Comparison of ENCODE assay signal across 10 cellular contexts in the genomic region with DNA sequence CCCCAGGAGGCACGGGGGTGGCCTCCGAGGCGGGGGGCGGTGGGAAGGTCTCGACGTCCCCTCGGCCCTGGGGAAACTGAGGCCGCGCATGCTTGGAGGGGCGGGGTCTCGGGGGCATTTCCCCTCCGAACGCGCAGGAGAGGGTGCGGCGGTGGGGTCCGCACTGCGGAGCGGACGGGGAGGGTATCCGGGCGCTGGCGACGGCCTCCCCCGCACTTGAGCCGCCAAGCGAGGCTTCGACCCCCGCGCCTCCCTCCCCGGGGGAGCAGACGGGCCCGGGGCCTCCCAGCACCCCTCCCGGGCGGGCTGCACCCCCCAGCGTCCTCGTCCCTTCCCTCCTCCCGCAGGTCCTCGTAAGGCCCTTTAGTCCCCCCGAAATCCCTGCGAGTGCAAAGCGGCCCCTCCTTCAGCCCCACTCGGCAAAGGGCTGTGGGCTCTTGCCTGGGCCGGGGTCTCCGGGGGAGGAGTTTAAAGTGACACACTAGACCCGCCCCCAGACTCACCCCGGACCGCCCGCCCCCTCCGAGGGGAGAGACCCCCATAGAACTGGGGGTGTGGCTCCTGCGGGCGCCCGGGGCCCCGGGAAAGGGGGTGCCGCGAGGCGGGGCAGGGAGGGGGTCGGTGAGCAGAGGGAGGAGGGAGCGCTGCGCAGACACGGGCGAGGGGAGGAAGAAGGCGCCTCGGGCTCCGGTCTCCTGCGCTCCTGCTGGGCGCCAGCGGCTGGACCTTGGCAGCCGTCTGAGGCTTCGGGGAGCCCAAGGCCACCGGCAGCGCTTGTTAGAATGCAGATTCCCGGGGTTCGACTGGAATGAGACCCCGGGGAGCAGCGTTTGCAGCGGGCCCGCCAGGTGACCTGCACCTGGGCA. TPM values are rescaled to one million over a fixed set of nuclear protein-coding genes. Genes with fewer than 3 reads are reported as not detected.
DNase-seq lines count a peak whose midpoint lies in the region; ATAC-seq, FAIRE-seq and TF ChIP-seq lines count a peak whose summit lies in the region.
"Had no signal": no experiment of that assay in that cellular context is flagged by ENCODE, and none has a peak within 500 bp of the region (broad histone marks: within the 10 kb centered on the region; RNA-seq: fewer than 3 reads in every experiment).

No MANE protein-coding gene starts in this region.

- H3K4me1 ChIP-seq in adipocyte (ENCODE audit: control insufficient read depth, insufficient read depth, low read length) (no peaks in the 10 kb centered on the region), keratinocyte (ENCODE audit: control insufficient read depth, extremely low read depth, insufficient read depth, low read length) (no peaks in the 10 kb centered on the region), suprapubic skin (peaks cover 35% of the 10 kb centered on the region)

- TF ChIP-seq POLR2A in suprapubic skin (IDR thresholded peaks at IDR 0.05): no peak

- ATAC-seq in HG02642 (IDR thresholded peaks at IDR 0.05; ENCODE audit: poor library complexity, unreplicated experiment): no peak

- no peak for TF ChIP-seq CTCF in keratinocyte (optimal IDR thresholded peaks at IDR 0.05 in 1 of 3, IDR thresholded peaks at IDR 0.05 in 1 of 3, conservative IDR thresholded peaks at IDR 0.05 in 1 of 3; ENCODE audit: extremely low read depth in 1 of 3, insufficient read depth in 2 of 3, low read length in 3 of 3)
- no peak for TF ChIP-seq CTCF in suprapubic skin (IDR thresholded peaks at IDR 0.05)

- H4K20me1 ChIP-seq in keratinocyte (ENCODE audit: control insufficient read depth, extremely low read depth, insufficient read depth, low read length): peaks cover 5% of the 10 kb centered on the region

- no peaks in the 10 kb centered on the region for H3K79me2 ChIP-seq in keratinocyte (ENCODE audit: control insufficient read depth, insufficient read depth, low read length)

- H3K9ac ChIP-seq in adipocyte (ENCODE audit: low read length) (no peak overlapping the region), keratinocyte (ENCODE audit: control insufficient read depth, extremely low read depth, insufficient read depth, low read length) (no peak overlapping the region)

- H3K27me3 ChIP-seq in adipocyte (replicated peaks; ENCODE audit: control insufficient read depth, insufficient read depth, low read length) (peaks cover 29% of the 10 kb centered on the region), keratinocyte (ENCODE audit: control insufficient read depth, extremely low read depth, insufficient read depth, low read length) (peaks cover 71% of the 10 kb centered on the region), suprapubic skin (peaks cover 87% of the 10 kb centered on the region)

- WGBS in suprapubic skin: 0% methylated on average over 9 of the region's 78 CpGs

- no peak for FAIRE-seq in keratinocyte (lab: Jason Lieb, UNC)
- FAIRE-seq: A204.1 had no signal

- no peak overlapping the region for H2AFZ ChIP-seq in keratinocyte (ENCODE audit: control insufficient read depth, low read length)

- TF ChIP-seq EP300 in suprapubic skin (IDR thresholded peaks at IDR 0.05): no peak

- no peak overlapping the region for H3K27ac ChIP-seq in keratinocyte (ENCODE audit: control insufficient read depth, insufficient read depth, low read length)
- no peak overlapping the region for H3K27ac ChIP-seq in suprapubic skin

- dilution Hi-C loops in keratinocyte (cut with MboI; ENCODE audit: extremely low pct_ligation_motif_present, low sequenced_read_pairs): no loop called here

- H3K9me1 ChIP-seq in keratinocyte (ENCODE audit: control insufficient read depth, extremely low read depth, insufficient read depth, low read length): no peaks in the 10 kb centered on the region

- no peaks in the 10 kb centered on the region for H3K36me3 ChIP-seq in adipocyte (ENCODE audit: control insufficient read depth, insufficient read depth, low read length, severe bottlenecking)
- H3K36me3 ChIP-seq in keratinocyte (ENCODE audit: control insufficient read depth in 2 of 2, extremely low read depth in 1 of 2, insufficient read depth in 2 of 2, low read length in 2 of 2): no peaks in the 10 kb centered on the region
- no peaks in the 10 kb centered on the region for H3K36me3 ChIP-seq in suprapubic skin

- H3K4me3 ChIP-seq in adipocyte (ENCODE audit: low read length) (no peak overlapping the region), keratinocyte (ENCODE audit: control insufficient read depth in 2 of 3, extremely low read depth in 1 of 3, insufficient read depth in 2 of 3, low read depth in 1 of 3, low read length in 3 of 3) (no peak overlapping the region), suprapubic skin (peak overlapping the region; percentile 47)

- DNase-seq in NCI-H146 (lab: John Stamatoyannopoulos, UW) (peak; percentile 27), NCI-H146 treated with DMSO at 0.1 percent for 48 hours (lab: John Stamatoyannopoulos, UW; ENCODE audit: unreplicated experiment) (no peak), adipocyte (ENCODE audit: low read depth) (peak; percentile 8), keratinocyte (ENCODE audit: low read depth, low spot score) (no peak), suprapubic skin (ENCODE audit: low spot score in 2 of 2) (no peak), DMS153 (lab: John Stamatoyannopoulos, UW) (no peak)
- no peak for DNase-seq in activated effector memory CD4-positive, alpha-beta T cell treated with anti-CD3 and anti-CD28 coated beads, Interleukin-2, amount 50 U/mL, for 16 hours
- DNase-seq: NCI-H446 had no signal

- H3K4me2 ChIP-seq in keratinocyte (ENCODE audit: control insufficient read depth, extremely low read depth, insufficient read depth, low read depth, low read length): peak overlapping the region; percentile 27

- H3K9me3 ChIP-seq in adipocyte (ENCODE audit: control insufficient read depth, low read length) (peaks cover 4% of the 10 kb centered on the region), keratinocyte (ENCODE audit: control insufficient read depth, low read depth, low read length) (no peaks in the 10 kb centered on the region), suprapubic skin (no peaks in the 10 kb centered on the region)

RNA-seq across cellular contexts. Expression of a gene that starts 0.6 kb away (rescaled TPM):
- 0.09 to 0.10 TPM in 2 of 3 replicates, not detected in the other for polyA plus RNA-seq in keratinocyte
- polyA plus RNA-seq in keratinocyte (2011; ENCODE audit: low read depth): not detected
- 0.04 TPM in 1 of 2 replicates, not detected in the other for polyA plus RNA-seq in keratinocyte (2011; cell fraction: cytosol; rRNA removed)
- 0.06 and 0.36 TPM in 2 replicates for polyA plus RNA-seq in keratinocyte (2011; cell fraction: nucleus; rRNA removed)
- polyA plus RNA-seq in keratinocyte (2012; ENCODE audit: low replicate concordance): 0.16 and 0.18 TPM in 2 replicates
- polyA minus RNA-seq in keratinocyte: not detected in 3 replicates
- polyA minus RNA-seq in keratinocyte (2011; cell fraction: cytosol; rRNA and poly(A)+ RNA removed): not detected
- polyA minus RNA-seq in keratinocyte (2011; cell fraction: nucleus; rRNA and poly(A)+ RNA removed): not detected in 2 replicates
- total RNA-seq in suprapubic skin: 1 to 10 TPM in 3 of 4 donors, under 1 TPM in 1; 0.87 to 6.2 (median 2.5) TPM

RNA-seq across cellular contexts. Expression of a gene that starts 17.6 kb away (rescaled TPM):
- polyA plus RNA-seq in keratinocyte: 33.0 to 49.0 TPM (median 40.8 TPM) in 3 replicates
- 15.8 TPM for polyA plus RNA-seq in keratinocyte (2011; ENCODE audit: low read depth)
- 22.6 and 56.4 TPM in 2 replicates for polyA plus RNA-seq in keratinocyte (2011; cell fraction: cytosol; rRNA removed)
- 22.1 and 23.5 TPM in 2 replicates for polyA plus RNA-seq in keratinocyte (2011; cell fraction: nucleus; rRNA removed)
- 30.6 and 71.3 TPM in 2 replicates for polyA plus RNA-seq in keratinocyte (2012; ENCODE audit: low replicate concordance)
- 10.2 to 33.4 TPM (median 17.3 TPM) in 3 replicates for polyA minus RNA-seq in keratinocyte
- polyA minus RNA-seq in keratinocyte (2011; cell fraction: cytosol; rRNA and poly(A)+ RNA removed): 87.1 TPM
- polyA minus RNA-seq in keratinocyte (2011; cell fraction: nucleus; rRNA and poly(A)+ RNA removed): 11.6 and 12.7 TPM in 2 replicates
- total RNA-seq in suprapubic skin: 10 to 100 TPM; 48.5 to 70.2 (median 62.1) TPM

RNA-seq across cellular contexts. Expression of a gene that starts 17.6 kb away (rescaled TPM):
- polyA plus RNA-seq in keratinocyte: 30.9 to 68.7 TPM (median 30.9 TPM) in 3 replicates
- polyA plus RNA-seq in keratinocyte (2011; ENCODE audit: low read depth): 36.8 TPM
- polyA plus RNA-seq in keratinocyte (2011; cell fraction: cytosol; rRNA removed): 24.4 and 54.9 TPM in 2 replicates
- 76.6 and 95.0 TPM in 2 replicates for polyA plus RNA-seq in keratinocyte (2011; cell fraction: nucleus; rRNA removed)
- 19.5 and 33.9 TPM in 2 replicates for polyA plus RNA-seq in keratinocyte (2012; ENCODE audit: low replicate concordance)
- polyA minus RNA-seq in keratinocyte: 12.4 to 24.9 TPM (median 16.7 TPM) in 3 replicates
- polyA minus RNA-seq in keratinocyte (2011; cell fraction: cytosol; rRNA and poly(A)+ RNA removed): 38.9 TPM
- 17.1 and 25.8 TPM in 2 replicates for polyA minus RNA-seq in keratinocyte (2011; cell fraction: nucleus; rRNA and poly(A)+ RNA removed)
- 10 to 100 TPM; 53.7 to 84.0 (median 69.5) TPM for total RNA-seq in suprapubic skin

RNA-seq across cellular contexts. Expression of a gene that starts 24.7 kb away (rescaled TPM):
- 72.8 to 157 TPM (median 139 TPM) in 3 replicates for polyA plus RNA-seq in keratinocyte
- polyA plus RNA-seq in keratinocyte (2011; ENCODE audit: low read depth): 332 TPM
- 136 and 183 TPM in 2 replicates for polyA plus RNA-seq in keratinocyte (2011; cell fraction: cytosol; rRNA removed)
- 107 and 113 TPM in 2 replicates for polyA plus RNA-seq in keratinocyte (2011; cell fraction: nucleus; rRNA removed)
- 109 and 116 TPM in 2 replicates for polyA plus RNA-seq in keratinocyte (2012; ENCODE audit: low replicate concordance)
- 37.7 to 67.5 TPM (median 54.1 TPM) in 3 replicates for polyA minus RNA-seq in keratinocyte
- 50.6 TPM for polyA minus RNA-seq in keratinocyte (2011; cell fraction: cytosol; rRNA and poly(A)+ RNA removed)
- polyA minus RNA-seq in keratinocyte (2011; cell fraction: nucleus; rRNA and poly(A)+ RNA removed): 25.5 and 46.0 TPM in 2 replicates
- 100 to 1,000 TPM in 3 of 4 donors, 10 to 100 TPM in 1; 72.0 to 165 (median 107) TPM for total RNA-seq in suprapubic skin

Comparison
In these comparisons a context has a peak if more than half of its experiments do, and no peak if none do; other contexts are left out.
1. DNase-seq: peak in NCI-H146 (single experiment) and adipocyte (single experiment); none in NCI-H146 treated with DMSO at 0.1 percent for 48 hours (single experiment), keratinocyte (single experiment), suprapubic skin (0 of 2), DMS153 (single experiment) and activated effector memory CD4-positive, alpha-beta T cell treated with anti-CD3 and anti-CD28 coated beads, Interleukin-2, amount 50 U/mL, for 16 hours (single experiment).